8 cellular contexts compared by ENCODE assay signal in the genomic region with DNA sequence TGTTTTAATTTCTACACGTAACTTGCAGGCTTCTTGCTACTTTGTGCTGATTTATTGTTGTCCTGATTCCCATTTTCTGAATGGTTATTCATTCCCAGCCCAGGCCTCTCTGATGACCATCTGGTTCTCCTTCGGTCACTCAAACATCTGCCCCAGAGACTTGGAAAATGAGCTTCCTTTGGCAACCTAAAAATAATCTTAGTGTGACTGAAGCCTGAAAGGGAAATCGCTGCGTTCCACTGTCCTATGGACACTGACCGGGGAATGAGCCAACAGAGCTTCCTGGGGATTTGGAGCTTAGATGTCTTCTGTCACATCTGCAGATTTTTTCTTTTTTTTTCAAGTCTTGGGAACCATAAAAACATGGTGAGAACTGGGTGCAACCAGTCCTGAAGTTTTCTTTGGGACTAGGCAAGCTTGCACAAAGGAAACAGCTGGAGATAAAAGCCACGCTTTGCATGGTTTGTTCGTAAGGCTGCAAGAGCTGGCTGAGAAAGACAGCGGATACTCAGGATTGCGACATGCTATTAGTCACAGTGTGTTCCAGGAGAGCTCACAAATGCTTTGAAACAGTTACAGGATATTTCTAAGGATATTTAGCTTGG.
A peak's percentile ranks its signal among the peaks of the same experiment; 100 is the strongest.
DNase-seq lines count a peak whose midpoint lies in the region; ATAC-seq and TF ChIP-seq lines count a peak whose summit lies in the region.

No MANE protein-coding gene starts in this region.

- H3K27ac ChIP-seq in RWPE1 (peak overlapping the region; percentile 94), fibroblast of lung (ENCODE audit: insufficient read depth, low read length) (peak overlapping the region; percentile 39)
- H3K27ac ChIP-seq in naive thymus-derived CD4-positive, alpha-beta T cell (ENCODE audit: low read depth, low read length) = no peak overlapping the region

- no peaks in the 10 kb centered on the region for H3K79me2 ChIP-seq in fibroblast of lung (ENCODE audit: control insufficient read depth, insufficient read depth, low read length)

- no peaks in the 10 kb centered on the region for H3K9me3 ChIP-seq in fibroblast of lung (ENCODE audit: control insufficient read depth, insufficient read depth, low read depth, low read length)
- H3K9me3 ChIP-seq in naive thymus-derived CD4-positive, alpha-beta T cell (ENCODE audit: control insufficient read depth in 2 of 3, low read length in 3 of 3) = no peaks in the 10 kb centered on the region

- H3K27ac Mint-ChIP-seq in Calu3 (ENCODE audit: unreplicated experiment) = no peak overlapping the region
- peak overlapping the region in 2 of 9 donors; percentile 41 to 54 for H3K27ac Mint-ChIP-seq in naive thymus-derived CD4-positive, alpha-beta T cell

- DNase-seq in Calu3 (peak; percentile 39), RWPE1 (ENCODE audit: low spot score) (peak; percentile 77), fibroblast of lung (ENCODE audit: low read depth in 2 of 2) (peak; percentile 98 to 99), HEK293T (ENCODE audit: extremely low spot score) (no peak), NCI-H774 (lab: John Stamatoyannopoulos, UW) (no peak)
- no peak for DNase-seq in naive thymus-derived CD4-positive, alpha-beta T cell
- DNase-seq in activated T-cell treated with anti-CD3 and anti-CD28 coated beads, Interleukin-2, amount 50 U/mL, for 1 hour = no peak

- no peaks in the 10 kb centered on the region for H3K27me3 ChIP-seq in fibroblast of lung (ENCODE audit: control insufficient read depth, insufficient read depth, low read length)
- H3K27me3 ChIP-seq in naive thymus-derived CD4-positive, alpha-beta T cell (ENCODE audit: control insufficient read depth in 2 of 2, insufficient read depth in 2 of 2, low read length in 2 of 2) = no peaks in the 10 kb centered on the region

- ATAC-seq in naive thymus-derived CD4-positive, alpha-beta T cell = peak; percentile 54
- ATAC-seq in HG03280 (IDR thresholded peaks at IDR 0.05; ENCODE audit: unreplicated experiment) = no peak

- H3K4me1 ChIP-seq in fibroblast of lung (ENCODE audit: control insufficient read depth, extremely low read depth, insufficient read depth, low read length) = peaks cover 11% of the 10 kb centered on the region
- H3K4me1 ChIP-seq in naive thymus-derived CD4-positive, alpha-beta T cell (ENCODE audit: control insufficient read depth in 2 of 2, insufficient read depth in 2 of 2, low read length in 2 of 2) = peaks cover 0 to 4% of the 10 kb centered on the region in 2 donors

- intact Hi-C loops in Calu3 (cut with micrococcal nuclease; ENCODE audit: unreplicated experiment) = no loop called here
- intact Hi-C loops in naive thymus-derived CD4-positive, alpha-beta T cell (cut with micrococcal nuclease) = no loop called here

- no peak for TF ChIP-seq CTCF in Calu3 (IDR thresholded peaks at IDR 0.05; ENCODE audit: unreplicated experiment)
- TF ChIP-seq CTCF in RWPE1 (conservative IDR thresholded peaks at IDR 0.05; ENCODE audit: low read depth) = no peak
- no peak for TF ChIP-seq CTCF in fibroblast of lung (conservative IDR thresholded peaks at IDR 0.05 in 1 of 2, IDR thresholded peaks at IDR 0.05 in 1 of 2; ENCODE audit: low read depth in 1 of 2, low read length in 2 of 2)

- no peaks in the 10 kb centered on the region for H4K20me1 ChIP-seq in fibroblast of lung (ENCODE audit: control insufficient read depth, extremely low read depth, insufficient read depth, low read length)

- H3K4me2 ChIP-seq in fibroblast of lung (ENCODE audit: extremely low read depth, insufficient read depth, low read length) = peak overlapping the region; percentile 88

- no TSS peak for BruUV-seq in Calu3 (replicated peaks; lab: Mats Ljungman, UMichigan)

- no peak overlapping the region for H2AFZ ChIP-seq in fibroblast of lung (ENCODE audit: low read length)

- no peaks in the 10 kb centered on the region for H3K36me3 ChIP-seq in fibroblast of lung (ENCODE audit: control insufficient read depth, insufficient read depth, low read length)
- no peaks in the 10 kb centered on the region for H3K36me3 ChIP-seq in naive thymus-derived CD4-positive, alpha-beta T cell (ENCODE audit: control insufficient read depth in 2 of 3, insufficient read depth in 3 of 3, low read length in 3 of 3)

- no peaks in the 10 kb centered on the region for H3K9me3 Mint-ChIP-seq in Calu3 (ENCODE audit: low read depth, unreplicated experiment)
- H3K9me3 Mint-ChIP-seq in naive thymus-derived CD4-positive, alpha-beta T cell = no peaks in the 10 kb centered on the region

- CTCF ChIA-PET in Calu3 (lab: Charles Lee) = interaction anchor here (0.9 to 1.6 kb wide), 4 partner anchors 10 to 219 kb away, joined by 3 to 5 read pairs (median 4); no protein-coding TSS in a partner anchor
- CTCF ChIA-PET in RWPE1 (lab: Yijun Ruan, JAX) = interaction anchor here (0.5 to 1.8 kb wide), 5 partner anchors 10 to 132 kb away, joined by 3 to 10 read pairs (median 4); no protein-coding TSS in a partner anchor
- CTCF ChIA-PET in naive thymus-derived CD4-positive, alpha-beta T cell (lab: Charles Lee) = no interaction called here
- CTCF ChIA-PET in HEK293T (lab: Yijun Ruan, JAX) = interaction anchor here (0.7 kb wide), 1 partner anchor 110 kb away, joined by 3 read pairs; no protein-coding TSS in a partner anchor

- POLR2A ChIA-PET in RWPE1 (lab: Yijun Ruan, JAX; ENCODE audit: low non-redundant PET) = no interaction called here
- POLR2A ChIA-PET in naive thymus-derived CD4-positive, alpha-beta T cell (lab: Charles Lee) = no interaction called here
- POLR2A ChIA-PET in HEK293T (lab: Yijun Ruan, JAX) = no interaction called here

- no peak overlapping the region for H3K4me3 Mint-ChIP-seq in Calu3 (ENCODE audit: low read depth, unreplicated experiment)
- H3K4me3 Mint-ChIP-seq in naive thymus-derived CD4-positive, alpha-beta T cell = peak overlapping the region in 1 of 10 donors; percentile 11

- H3K36me3 Mint-ChIP-seq in Calu3 (ENCODE audit: insufficient read depth, unreplicated experiment) = no peaks in the 10 kb centered on the region
- peaks cover 0 to 5% (median 0%) of the 10 kb centered on the region in 5 donors for H3K36me3 Mint-ChIP-seq in naive thymus-derived CD4-positive, alpha-beta T cell

- no peaks in the 10 kb centered on the region for H3K4me1 Mint-ChIP-seq in Calu3 (ENCODE audit: low read depth, unreplicated experiment)
- H3K4me1 Mint-ChIP-seq in naive thymus-derived CD4-positive, alpha-beta T cell = peaks cover 6 to 27% (median 17%) of the 10 kb centered on the region in 7 donors

- H3K9ac ChIP-seq in fibroblast of lung (ENCODE audit: insufficient read depth, low read length) = no peak overlapping the region

- H3K4me3 ChIP-seq in fibroblast of lung (replicated peaks in 1 of 4; ENCODE audit: control extremely low read depth in 1 of 4, insufficient read depth in 1 of 4, low read depth in 3 of 4, low read length in 4 of 4) = peak overlapping the region in 3 of 4 experiments; percentile 20 to 36 (median 24)
- no peak overlapping the region for H3K4me3 ChIP-seq in naive thymus-derived CD4-positive, alpha-beta T cell (ENCODE audit: low read length)

- H3K27me3 Mint-ChIP-seq in Calu3 (ENCODE audit: unreplicated experiment) = peaks cover 72% of the 10 kb centered on the region
- H3K27me3 Mint-ChIP-seq in naive thymus-derived CD4-positive, alpha-beta T cell = no peaks in the 10 kb centered on the region

TF ChIP-seq in HEK293T, 16 proteins besides CTCF, POLR2A, EP300 and RAD21:
- no peak for TF ChIP-seq NFRKB (IDR thresholded peaks at IDR 0.05)
- no peak for TF ChIP-seq ARNT (IDR thresholded peaks at IDR 0.05)
- no peak for TF ChIP-seq FOXM1 (IDR thresholded peaks at IDR 0.05; ENCODE audit: borderline replicate concordance)
- TF ChIP-seq L3MBTL2 (conservative IDR thresholded peaks at IDR 0.05) = no peak
- no peak for TF ChIP-seq SUZ12 (IDR thresholded peaks at IDR 0.05)
- no peak for TF ChIP-seq LEF1 (IDR thresholded peaks at IDR 0.05; ENCODE audit: borderline replicate concordance)
- TF ChIP-seq HDGF (IDR thresholded peaks at IDR 0.05; ENCODE audit: borderline replicate concordance) = no peak
- no peak for TF ChIP-seq BHLHE40 (IDR thresholded peaks at IDR 0.05; ENCODE audit: borderline replicate concordance)

Comparison
In these comparisons a context has a peak if more than half of its experiments do, and no peak if none do; other contexts are left out.
1. DNase-seq: peak in Calu3 (single experiment), RWPE1 (single experiment) and fibroblast of lung (2 of 2); none in naive thymus-derived CD4-positive, alpha-beta T cell (0 of 9), activated T-cell treated with anti-CD3 and anti-CD28 coated beads, Interleukin-2, amount 50 U/mL, for 1 hour (single experiment), HEK293T (single experiment) and NCI-H774 (single experiment).